In the genomic region with DNA sequence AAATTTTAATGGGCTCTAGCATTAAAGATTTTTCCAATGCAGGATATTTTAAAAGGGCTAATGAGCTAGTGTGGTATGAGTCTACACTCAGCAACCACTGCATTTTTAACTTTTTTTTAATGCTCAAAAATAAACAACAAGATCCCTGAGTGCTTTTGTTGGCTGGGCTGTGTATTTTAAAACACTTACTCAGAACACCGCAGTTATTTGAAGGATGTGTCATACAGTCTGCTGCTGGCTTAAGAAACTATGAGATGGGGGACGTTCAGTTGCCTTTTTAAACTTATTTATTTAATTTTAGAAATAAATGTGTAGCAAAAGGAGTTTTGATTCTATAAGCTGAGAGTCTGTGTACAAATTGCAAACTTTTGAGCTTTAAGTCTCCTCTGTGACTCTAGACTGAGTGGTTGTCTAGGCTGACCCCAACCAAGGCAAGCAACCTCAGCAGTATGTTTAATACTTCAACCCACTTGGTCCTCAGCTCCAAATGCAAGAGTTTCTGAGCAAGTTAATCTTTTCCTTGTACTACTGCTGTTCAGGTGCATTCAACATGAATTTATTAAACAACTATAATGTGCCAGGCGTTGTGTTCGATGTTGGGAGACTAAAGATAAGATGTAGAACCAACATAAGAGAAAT, we compare ENCODE assay signal across 14 cellular contexts.
DNase-seq lines count a peak whose midpoint lies in the region; ATAC-seq and TF ChIP-seq lines count a peak whose summit lies in the region.
"Had no signal": no experiment of that assay in that cellular context is flagged by ENCODE, and none has a peak within 500 bp of the region (broad histone marks: within the 10 kb centered on the region; RNA-seq: fewer than 3 reads in every experiment).

No MANE protein-coding gene starts in this region.

- H3K27me3 ChIP-seq in GM23248 (replicated peaks; ENCODE audit: insufficient read depth) (no peaks in the 10 kb centered on the region), fibroblast of lung (ENCODE audit: control insufficient read depth, insufficient read depth, low read length) (no peaks in the 10 kb centered on the region), skeletal muscle satellite cell (ENCODE audit: control insufficient read depth, insufficient read depth, low read length) (no peaks in the 10 kb centered on the region), Peyer's patch (no peaks in the 10 kb centered on the region)

- H3K79me2 ChIP-seq in GM23248 (ENCODE audit: insufficient read depth) (peaks cover 7% of the 10 kb centered on the region), fibroblast of lung (ENCODE audit: control insufficient read depth, insufficient read depth, low read length) (no peaks in the 10 kb centered on the region)

- H4K20me1 ChIP-seq in GM23248 (ENCODE audit: insufficient read depth) = no peaks in the 10 kb centered on the region
- no peaks in the 10 kb centered on the region for H4K20me1 ChIP-seq in fibroblast of lung (ENCODE audit: control insufficient read depth, extremely low read depth, insufficient read depth, low read length)

- H3K9me3 ChIP-seq in GM23248 (ENCODE audit: low read depth) (no peaks in the 10 kb centered on the region), fibroblast of lung (ENCODE audit: control insufficient read depth, insufficient read depth, low read depth, low read length) (no peaks in the 10 kb centered on the region), skeletal muscle satellite cell (replicated peaks; ENCODE audit: low read length) (peaks cover 5% of the 10 kb centered on the region), Peyer's patch (no peaks in the 10 kb centered on the region)

- TF ChIP-seq CTCF in fibroblast of lung (conservative IDR thresholded peaks at IDR 0.05 in 1 of 2, IDR thresholded peaks at IDR 0.05 in 1 of 2; ENCODE audit: low read depth in 1 of 2, low read length in 2 of 2) = no peak
- TF ChIP-seq CTCF in Peyer's patch (IDR thresholded peaks at IDR 0.05) = no peak

- peak; percentile 92 for ATAC-seq in SK-N-SH treated with all-trans-retinoic acid at 6 μM for 48 hours
- ATAC-seq in HG02610 (IDR thresholded peaks at IDR 0.05; ENCODE audit: unreplicated experiment) = no peak
- no peak for ATAC-seq in HG03354 (IDR thresholded peaks at IDR 0.05; ENCODE audit: poor library complexity, severe bottlenecking, unreplicated experiment)
- ATAC-seq: stimulated activated naive CD8-positive, alpha-beta T cell treated with anti-CD3 and anti-CD28 coated beads, Interleukin-15, amount 100 ng/mL, for 72 hours had no signal

- in situ Hi-C loops in GM23248 (cut with MboI) = no loop called here

- peak overlapping the region; percentile 99 for H3K27ac ChIP-seq in GM23248
- peak overlapping the region; percentile 91 for H3K27ac ChIP-seq in fibroblast of lung (ENCODE audit: insufficient read depth, low read length)
- H3K27ac ChIP-seq in Peyer's patch = no peak overlapping the region

- H3K4me1 ChIP-seq in GM23248 (ENCODE audit: insufficient read depth) (peaks cover 32% of the 10 kb centered on the region), fibroblast of lung (ENCODE audit: control insufficient read depth, extremely low read depth, insufficient read depth, low read length) (peaks cover 2% of the 10 kb centered on the region), skeletal muscle satellite cell (ENCODE audit: control insufficient read depth, insufficient read depth, low read length) (peaks cover 25% of the 10 kb centered on the region), Peyer's patch (no peaks in the 10 kb centered on the region)

- TF ChIP-seq POLR2A in Peyer's patch (IDR thresholded peaks at IDR 0.05) = no peak

- H3K36me3 ChIP-seq in GM23248 (ENCODE audit: low read depth) = no peaks in the 10 kb centered on the region
- H3K36me3 ChIP-seq in fibroblast of lung (ENCODE audit: control insufficient read depth, insufficient read depth, low read length) = no peaks in the 10 kb centered on the region
- no peaks in the 10 kb centered on the region for H3K36me3 ChIP-seq in skeletal muscle satellite cell (ENCODE audit: insufficient read depth, low read length)
- H3K36me3 ChIP-seq in Peyer's patch = no peaks in the 10 kb centered on the region

- 0% methylated on average over 4 of the region's 4 CpGs for WGBS in GM23248 (ENCODE audit: low coverage in 1 of 2, low lambda C conversion rate in 2 of 2, missing lambda C conversion rate in 2 of 2), 2 experiments

- H3K9ac ChIP-seq in GM23248 (peak overlapping the region; percentile 77), fibroblast of lung (ENCODE audit: insufficient read depth, low read length) (peak overlapping the region; percentile 21), skeletal muscle satellite cell (ENCODE audit: low read depth, low read length) (peak overlapping the region; percentile 93)

- peaks cover 32% of the 10 kb centered on the region for H3F3A ChIP-seq in GM23248 (ENCODE audit: insufficient read depth)

- H3K9me2 ChIP-seq in GM23248 (ENCODE audit: insufficient read depth) = no peaks in the 10 kb centered on the region

- peak; percentile 86 for DNase-seq in GM23248
- peak; percentile 92 to 95 for DNase-seq in fibroblast of lung (ENCODE audit: low read depth in 2 of 2)
- DNase-seq in NCI-H1105 treated with DMSO at 0.1 percent for 48 hours (lab: John Stamatoyannopoulos, UW) = no peak
- DNase-seq in Peyer's patch = no peak
- DNase-seq: activated CD4-positive, alpha-beta T cell treated with anti-CD3 and anti-CD28 coated beads, Interleukin-2, amount 10 ng/mL, durations not matched to agents 7 days and 5 days; activated gamma-delta T cell treated with Interleukin-2 at 50 U/mL for 16 hours; effector CD4-positive, alpha-beta T cell; NCI-H526 treated with DMSO at 0.1 percent for 48 hours; stimulated activated CD4-positive, alpha-beta T cell treated with anti-CD3 and anti-CD28 coated beads, Interleukin-1b, Interleukin-23, amount 100 ng/mL, for 48 hours; stimulated activated naive CD8-positive, alpha-beta T cell treated with anti-CD3 and anti-CD28 coated beads, Interleukin-15, amount 100 ng/mL, for 72 hours had no signal

- H3K4me3 ChIP-seq in GM23248 (0 out of 2 replicates have a peak overlapping the region, but pooled peaks have one; percentile 39), fibroblast of lung (replicated peaks in 1 of 4; ENCODE audit: control extremely low read depth in 1 of 4, insufficient read depth in 1 of 4, low read depth in 3 of 4, low read length in 4 of 4) (peak overlapping the region in 1 of 4 experiments; percentile 21), skeletal muscle satellite cell (ENCODE audit: low read length) (peak overlapping the region; percentile 36), Peyer's patch (no peak overlapping the region)

- H2AFZ ChIP-seq in GM23248 (no peak overlapping the region), fibroblast of lung (ENCODE audit: low read length) (no peak overlapping the region)

- H3K4me2 ChIP-seq in GM23248 (ENCODE audit: unreplicated experiment) = peak overlapping the region; percentile 55
- peak overlapping the region; percentile 25 for H3K4me2 ChIP-seq in fibroblast of lung (ENCODE audit: extremely low read depth, insufficient read depth, low read length)
- peak overlapping the region; percentile 74 for H3K4me2 ChIP-seq in skeletal muscle satellite cell (ENCODE audit: low read length)

TF ChIP-seq in SK-N-SH treated with all-trans-retinoic acid at 6 μM for 48 hours, 23 proteins besides CTCF, POLR2A, EP300 and RAD21:
- TF ChIP-seq TCF4 (CRISPR knock-in tag; IDR thresholded peaks at IDR 0.05; ENCODE audit: borderline replicate concordance) = no peak
- no peak for TF ChIP-seq ZNF70 (CRISPR knock-in tag; IDR thresholded peaks at IDR 0.05)

Comparison
In these comparisons a context has a peak if more than half of its experiments do, and no peak if none do; other contexts are left out.
1. DNase-seq: peak in GM23248 (single experiment) and fibroblast of lung (2 of 2); none in NCI-H1105 treated with DMSO at 0.1 percent for 48 hours (single experiment) and Peyer's patch (0 of 3).
2. H3K27ac ChIP-seq: peak in GM23248 (single experiment) and fibroblast of lung (single experiment); none in Peyer's patch (0 of 4).
3. H3K4me3 ChIP-seq: peak in GM23248 (single experiment) and skeletal muscle satellite cell (single experiment); none in Peyer's patch (0 of 4).
4. H3K9ac ChIP-seq: peak in every context shown above with its lines; median percentile 93 in skeletal muscle satellite cell; 77 in GM23248; 21 in fibroblast of lung.
5. Peak in every context shown above with its lines, with median percentiles within 50 percentile points of each other: H3K4me2 ChIP-seq.